22 cellular contexts compared by ENCODE assay signal in genomic region chr13:46086985-46087384, GRCh38. TPM values are rescaled to one million over a fixed set of nuclear protein-coding genes. Genes with fewer than 3 reads are reported as not detected.
"Had no signal": no experiment of that assay in that cellular context is flagged by ENCODE, and none has a peak within 500 bp of the region (broad histone marks: within the 10 kb centered on the region; RNA-seq: fewer than 3 reads in every experiment).

No MANE protein-coding gene starts in this region.

- ATAC-seq: esophagus mucosa; gastrocnemius medialis; naive thymus-derived CD4-positive, alpha-beta T cell; right cardiac atrium; stimulated activated naive CD8-positive, alpha-beta T cell treated with anti-CD3 and anti-CD28 coated beads, Interleukin-15, Interleukin-2, amounts not matched to agents 100 U/mL and 50 U/mL, for 24 hours had no signal

- H3K27ac Mint-ChIP-seq: endodermal cell; naive thymus-derived CD4-positive, alpha-beta T cell; nephron; stimulated activated memory B cell treated with anti-CD40 and anti-IgM and Interleukin-4, amounts not matched to agents 10 μg/mL and 1 μg/mL and 100 μg/mL, for 72 hours had no signal

- H3K36me3 Mint-ChIP-seq: naive thymus-derived CD4-positive, alpha-beta T cell; stimulated activated memory B cell treated with anti-CD40 and anti-IgM and Interleukin-4, amounts not matched to agents 10 μg/mL and 1 μg/mL and 100 μg/mL, for 72 hours had no signal

- DNase-seq: effector CD8-positive, alpha-beta T cell; endodermal cell; foreskin fibroblast; gastrocnemius medialis; head of caudate nucleus; mammary epithelial cell; mesendoderm; midbrain; naive thymus-derived CD4-positive, alpha-beta T cell; nucleus accumbens; right cardiac atrium; spleen; stimulated activated CD4-positive, alpha-beta T cell treated with anti-CD3 and anti-CD28 coated beads, Interleukin-4, amount 100 ng/mL, for 4 hours; stimulated activated naive CD8-positive, alpha-beta T cell treated with anti-CD3 and anti-CD28 coated beads, Interleukin-15, Interleukin-2, amounts not matched to agents 100 U/mL and 50 U/mL, for 24 hours; substantia nigra; testis; tibial artery had no signal

- H3K9me3 Mint-ChIP-seq: endodermal cell; naive thymus-derived CD4-positive, alpha-beta T cell; nephron; stimulated activated memory B cell treated with anti-CD40 and anti-IgM and Interleukin-4, amounts not matched to agents 10 μg/mL and 1 μg/mL and 100 μg/mL, for 72 hours had no signal

- H3K4me3 Mint-ChIP-seq: endodermal cell; naive thymus-derived CD4-positive, alpha-beta T cell; nephron; stimulated activated memory B cell treated with anti-CD40 and anti-IgM and Interleukin-4, amounts not matched to agents 10 μg/mL and 1 μg/mL and 100 μg/mL, for 72 hours had no signal

- H3K4me1 Mint-ChIP-seq: endodermal cell; nephron; stimulated activated memory B cell treated with anti-CD40 and anti-IgM and Interleukin-4, amounts not matched to agents 10 μg/mL and 1 μg/mL and 100 μg/mL, for 72 hours had no signal

RNA-seq across cellular contexts. Expression of gene CPB2, which starts 17.8 kb away (rescaled TPM):
- total RNA-seq: endodermal cell; esophagus mucosa; glomerular endothelial cell; mammary epithelial cell; naive thymus-derived CD4-positive, alpha-beta T cell; osteocyte; right cardiac atrium; spleen; testis had no signal
